In the genomic region with DNA sequence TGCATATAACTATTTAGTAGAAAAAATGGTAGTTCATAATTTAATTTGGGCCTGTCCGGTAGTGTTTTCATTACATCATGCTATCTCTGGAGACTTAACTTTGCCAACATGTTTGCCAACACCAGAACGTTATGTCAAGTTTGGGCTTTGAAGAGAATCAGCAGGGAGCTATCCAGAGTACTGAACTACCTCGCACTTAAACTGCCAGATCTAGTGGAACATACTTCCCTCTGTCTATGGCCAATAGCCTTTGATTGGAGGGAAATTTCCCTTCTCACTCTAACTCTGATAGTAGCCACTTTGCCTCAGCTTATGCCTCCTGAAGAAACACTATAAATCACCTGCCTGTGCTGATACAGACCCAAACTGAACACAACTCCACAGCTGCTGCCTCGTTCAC, we compare ENCODE assay signal across 10 cellular contexts. TPM values are rescaled to one million over a fixed set of nuclear protein-coding genes. Genes with fewer than 3 reads are reported as not detected.
DNase-seq lines count a peak whose midpoint lies in the region; ATAC-seq, FAIRE-seq and TF ChIP-seq lines count a peak whose summit lies in the region.
"Had no signal": no experiment of that assay in that cellular context is flagged by ENCODE, and none has a peak within 500 bp of the region (broad histone marks: within the 10 kb centered on the region; RNA-seq: fewer than 3 reads in every experiment).

No MANE protein-coding gene starts in this region.

- H2AFZ ChIP-seq in IMR-90 (replicated peaks; ENCODE audit: low read length, poor library complexity) (no peak overlapping the region), astrocyte (ENCODE audit: low read depth, low read length) (no peak overlapping the region)

- H3K14ac ChIP-seq in IMR-90 (replicated peaks; ENCODE audit: low read depth, low read length): no peak overlapping the region

- no peak overlapping the region for H3K4me3 Mint-ChIP-seq in astrocyte (ENCODE audit: unreplicated experiment)

- H3K27me3 ChIP-seq in IMR-90 (ENCODE audit: control insufficient read depth, insufficient read depth, low read length) (no peaks in the 10 kb centered on the region), astrocyte (ENCODE audit: insufficient read depth, low read length) (peaks cover 4% of the 10 kb centered on the region), suprapubic skin (no peaks in the 10 kb centered on the region)

- no peak overlapping the region for H2BK20ac ChIP-seq in IMR-90 (ENCODE audit: low read depth, low read length)

- H3K9me3 Mint-ChIP-seq in astrocyte (ENCODE audit: unreplicated experiment): no peaks in the 10 kb centered on the region

- intact Hi-C loops in IMR-90 (cut with micrococcal nuclease): loop anchor here (5.0 to 10.0 kb wide), 2 partner anchors 192 to 500 kb away; no protein-coding TSS in a partner anchor

- no TSS peak for BruUV-seq in IMR-90 (replicated peaks; lab: Mats Ljungman, UMichigan)

- no peaks in the 10 kb centered on the region for H3K79me1 ChIP-seq in IMR-90 (ENCODE audit: low read depth in 1 of 2, low read length in 2 of 2)

- no peaks in the 10 kb centered on the region for H3K4me1 Mint-ChIP-seq in astrocyte (ENCODE audit: low read depth, unreplicated experiment)

- no CpG with 5 or more reads among the region's 4 CpGs for whole genome bisulfite sequencing in IMR-90 (ENCODE audit: extremely low coverage in 2 of 2, insufficient read length in 1 of 2), 2 experiments
- 31% methylated on average over 4 of the region's 4 CpGs for WGBS in suprapubic skin

- ATAC-seq in IMR-90 (ENCODE audit: low read depth) (peak; percentile 54; the same call in 1 of the 2 replicates), HG02610 (IDR thresholded peaks at IDR 0.05; ENCODE audit: unreplicated experiment) (no peak)
- no peak for ATAC-seq in stimulated activated naive CD8-positive, alpha-beta T cell treated with anti-CD3 and anti-CD28 coated beads, Interleukin-15, Interleukin-2, amounts not matched to agents 100 U/mL and 50 U/mL, for 24 hours

- no peak for TF ChIP-seq EP300 in suprapubic skin (IDR thresholded peaks at IDR 0.05)

- DNase-seq in GM12865 (ENCODE audit: low read depth): peak; percentile 33
- DNase-seq in IMR-90: peak; percentile 48
- DNase-seq in astrocyte (ENCODE audit: low read depth): peak; percentile 48
- peak; percentile 91 for DNase-seq in left kidney (ENCODE audit: low read depth, low spot score)
- no peak for DNase-seq in stimulated activated naive CD8-positive, alpha-beta T cell treated with anti-CD3 and anti-CD28 coated beads, Interleukin-15, Interleukin-2, amounts not matched to agents 100 U/mL and 50 U/mL, for 24 hours
- no peak for DNase-seq in GM12891 (ENCODE audit: insufficient read length, low spot score)
- no peak for DNase-seq in suprapubic skin (ENCODE audit: low spot score in 2 of 2)
- DNase-seq: activated effector memory CD4-positive, alpha-beta T cell treated with anti-CD3 and anti-CD28 coated beads, Interleukin-2, amount 50 U/mL, for 16 hours; stimulated activated CD4-positive, alpha-beta T cell treated with anti-CD3 and anti-CD28 coated beads, Interleukin-2, amount 100 ng/mL, for 24 hours had no signal

- no peak overlapping the region for H2AK5ac ChIP-seq in IMR-90 (ENCODE audit: low read depth, low read length)

- dilution Hi-C loops in IMR-90 (cut with HindIII; ENCODE audit: low sequenced_read_pairs, unreplicated experiment): no loop called here

- no peaks in the 10 kb centered on the region for H4K20me1 ChIP-seq in IMR-90 (ENCODE audit: insufficient read depth, low read length)
- H4K20me1 ChIP-seq in astrocyte (ENCODE audit: insufficient read depth, low read length): no peaks in the 10 kb centered on the region

- no peak for FAIRE-seq in astrocyte (lab: Jason Lieb, UNC)
- no peak for FAIRE-seq in GM12891 (lab: Jason Lieb, UNC)

- H3K56ac ChIP-seq in IMR-90 (ENCODE audit: extremely low read depth, insufficient read depth, low read length): no peak overlapping the region

- in situ Hi-C loops in IMR-90 (cut with MboI; ENCODE audit: low sequenced_read_pairs): no loop called here

- H3K18ac ChIP-seq in IMR-90 (ENCODE audit: low read depth, low read length): no peak overlapping the region

- TF ChIP-seq RAD21 in IMR-90 (IDR thresholded peaks at IDR 0.05; ENCODE audit: low read length): no peak

- H3K4me2 ChIP-seq in IMR-90 (ENCODE audit: low read depth, low read length) (no peak overlapping the region), astrocyte (ENCODE audit: low read length) (no peak overlapping the region)

- H4K91ac ChIP-seq in IMR-90 (ENCODE audit: insufficient read depth, low read depth, low read length): no peak overlapping the region

- no peak overlapping the region for H2AK9ac ChIP-seq in IMR-90 (replicated peaks; ENCODE audit: low read depth, low read length, poor library complexity)

- H3K36me3 Mint-ChIP-seq in astrocyte (ENCODE audit: low read depth, unreplicated experiment): no peaks in the 10 kb centered on the region

- no peak overlapping the region for H3K4ac ChIP-seq in IMR-90 (ENCODE audit: low read depth, low read length)

- H3K36me3 ChIP-seq in IMR-90 (ENCODE audit: control insufficient read depth, insufficient read depth, low read length) (no peaks in the 10 kb centered on the region), astrocyte (ENCODE audit: insufficient read depth, low read length) (no peaks in the 10 kb centered on the region), suprapubic skin (no peaks in the 10 kb centered on the region)

- no peak overlapping the region for H3K4me3 ChIP-seq in GM12865 (ENCODE audit: low read depth, low read length)
- no peak overlapping the region for H3K4me3 ChIP-seq in IMR-90 (ENCODE audit: insufficient read depth, low read depth, low read length)
- H3K4me3 ChIP-seq in astrocyte (ENCODE audit: insufficient read depth, low read depth, low read length): no peak overlapping the region
- no peak overlapping the region for H3K4me3 ChIP-seq in suprapubic skin

- H3K9me3 ChIP-seq in IMR-90 (ENCODE audit: control insufficient read depth, insufficient read depth, low read length) (no peaks in the 10 kb centered on the region), astrocyte (ENCODE audit: insufficient read depth, low read depth, low read length) (no peaks in the 10 kb centered on the region), suprapubic skin (no peaks in the 10 kb centered on the region)

- no peaks in the 10 kb centered on the region for H3K27me3 Mint-ChIP-seq in astrocyte (ENCODE audit: low read depth, unreplicated experiment)

- H2BK5ac ChIP-seq in IMR-90 (ENCODE audit: low read depth, low read length, poor library complexity, severe bottlenecking): no peak overlapping the region

- H3K4me1 ChIP-seq in IMR-90 (ENCODE audit: control insufficient read depth, insufficient read depth, low read length) (no peaks in the 10 kb centered on the region), astrocyte (ENCODE audit: insufficient read depth, low read length) (no peaks in the 10 kb centered on the region), suprapubic skin (no peaks in the 10 kb centered on the region)

- no peak overlapping the region for H2BK15ac ChIP-seq in IMR-90 (ENCODE audit: low read depth, low read length)

- H3K9me1 ChIP-seq in IMR-90 (ENCODE audit: insufficient read depth, low read length): no peaks in the 10 kb centered on the region

- H3K27ac Mint-ChIP-seq in astrocyte (ENCODE audit: unreplicated experiment): no peak overlapping the region

- no peaks in the 10 kb centered on the region for H3K79me2 ChIP-seq in astrocyte (ENCODE audit: insufficient read depth, low read length)

- no peak for TF ChIP-seq CTCF in GM12865 (IDR thresholded peaks at IDR 0.05; ENCODE audit: insufficient read depth, low read depth, low read length, missing control alignments)
- TF ChIP-seq CTCF in IMR-90 (conservative IDR thresholded peaks at IDR 0.05; ENCODE audit: low read depth, low read length): no peak
- TF ChIP-seq CTCF in astrocyte (IDR thresholded peaks at IDR 0.05; ENCODE audit: insufficient read depth, low read depth, low read length): no peak
- no peak for TF ChIP-seq CTCF in suprapubic skin (IDR thresholded peaks at IDR 0.05)

- POLR2A ChIA-PET in IMR-90 (lab: Charles Lee; ENCODE audit: unreplicated experiment): no interaction called here

- no peak for TF ChIP-seq POLR2A in IMR-90 (IDR thresholded peaks at IDR 0.05; ENCODE audit: low read depth, low read length)
- TF ChIP-seq POLR2A in GM12891 (IDR thresholded peaks at IDR 0.05; ENCODE audit: low read depth, low read length): no peak
- no peak for TF ChIP-seq POLR2A in suprapubic skin (IDR thresholded peaks at IDR 0.05)

- H3K9ac ChIP-seq in IMR-90 (ENCODE audit: low read depth, low read length) (no peak overlapping the region), astrocyte (ENCODE audit: low read length) (no peak overlapping the region)

- H4K5ac ChIP-seq in IMR-90 (ENCODE audit: low read depth, low read length): no peak overlapping the region

- H3K27ac ChIP-seq in IMR-90 (ENCODE audit: insufficient read depth, low read length) (no peak overlapping the region), astrocyte (ENCODE audit: low read depth, low read length) (no peak overlapping the region), suprapubic skin (no peak overlapping the region)

- no peak overlapping the region for H4K8ac ChIP-seq in IMR-90 (ENCODE audit: low read depth in 2 of 2, low read length in 2 of 2)

- H2BK120ac ChIP-seq in IMR-90 (ENCODE audit: low read depth, low read length): no peak overlapping the region

- no peak overlapping the region for H3K23ac ChIP-seq in IMR-90 (ENCODE audit: low read depth, low read length)

- CTCF ChIA-PET in IMR-90 (lab: Yijun Ruan, JAX): interaction anchor here (0.6 kb wide), 1 partner anchor 34 kb away, joined by 3 read pairs; no protein-coding TSS in a partner anchor

TF ChIP-seq in IMR-90, 13 proteins besides CTCF, POLR2A, EP300 and RAD21 (continues in another document):
- no peak for TF ChIP-seq RFX5 (IDR thresholded peaks at IDR 0.05; ENCODE audit: low read depth, low read length)
- no peak for TF ChIP-seq MXI1 (IDR thresholded peaks at IDR 0.05; ENCODE audit: borderline replicate concordance, low read depth, low read length)
- TF ChIP-seq MAZ (IDR thresholded peaks at IDR 0.05; ENCODE audit: borderline replicate concordance, low read depth, low read length): no peak

TF ChIP-seq in GM12891, 5 proteins besides CTCF, POLR2A, EP300 and RAD21:
- TF ChIP-seq POLR2AphosphoS5 (IDR thresholded peaks at IDR 0.05; ENCODE audit: low read depth, low read length) (no peak), TAF1 (IDR thresholded peaks at IDR 0.05; ENCODE audit: low read depth, low read length) (no peak)

RNA-seq across cellular contexts. Expression of gene LRRC53, which starts 10.0 kb away (rescaled TPM):
- not detected in 2 replicates for total RNA-seq in IMR-90 (2012; rRNA removed)
- not detected in 2 replicates for polyA plus RNA-seq in IMR-90 (2012; rRNA removed)
- polyA plus RNA-seq in IMR-90 (2012; cell fraction: cytosol; rRNA removed): not detected in 2 replicates
- not detected in 2 replicates for polyA plus RNA-seq in IMR-90 (2012; cell fraction: nucleus; rRNA removed; ENCODE audit: low replicate concordance)
- not detected in 2 replicates for total RNA-seq in astrocyte
- not detected for polyA plus RNA-seq in GM12891 (2012; ENCODE audit: low read depth, missing spikeins)
- not detected for total RNA-seq in suprapubic skin

Comparison
In these comparisons a context has a peak if more than half of its experiments do, and no peak if none do; other contexts are left out.
1. DNase-seq: peak in GM12865 (single experiment), IMR-90 (single experiment), astrocyte (single experiment) and left kidney (single experiment); none in stimulated activated naive CD8-positive, alpha-beta T cell treated with anti-CD3 and anti-CD28 coated beads, Interleukin-15, Interleukin-2, amounts not matched to agents 100 U/mL and 50 U/mL, for 24 hours (single experiment), GM12891 (single experiment) and suprapubic skin (0 of 2).